ENCODE assay signal across 23 cellular contexts in genomic region chr1:57131701-57132394, GRCh38.
DNase-seq lines count a peak whose midpoint lies in the region; ATAC-seq, FAIRE-seq and TF ChIP-seq lines count a peak whose summit lies in the region.
"Had no signal": no experiment of that assay in that cellular context is flagged by ENCODE, and none has a peak within 500 bp of the region (broad histone marks: within the 10 kb centered on the region; RNA-seq: fewer than 3 reads in every experiment).

No MANE protein-coding gene starts in this region.

- peaks cover 2 to 13% of the 10 kb centered on the region in 2 donors for H3K36me3 Mint-ChIP-seq in CD4-positive, alpha-beta memory T cell
- H3K36me3 Mint-ChIP-seq in HFFc6 (ENCODE audit: low read depth), result no peaks in the 10 kb centered on the region
- H3K36me3 Mint-ChIP-seq: CD8-positive, alpha-beta memory T cell; neural progenitor cell; stimulated activated naive B cell treated with anti-CD40 and anti-IgM and Interleukin-4, amounts not matched to agents 10 μg/mL and 1 μg/mL and 100 μg/mL, for 72 hours; type B pancreatic cell had no signal

- no peak for TF ChIP-seq CTCF in GM12878 (IDR thresholded peaks at IDR 0.05 in 2 of 3, conservative IDR thresholded peaks at IDR 0.05 in 1 of 3; ENCODE audit: control insufficient read depth in 2 of 3, extremely low read depth in 1 of 3, insufficient read depth in 1 of 3, low read depth in 3 of 3, low read length in 3 of 3)
- no peak for TF ChIP-seq CTCF in HFFc6 (IDR thresholded peaks at IDR 0.05)

- no peaks in the 10 kb centered on the region for H4K20me1 ChIP-seq in GM12878 (ENCODE audit: control insufficient read depth, insufficient read depth)

- WGBS in GM12878 (ENCODE audit: insufficient coverage, insufficient replicate concordance, low lambda C conversion rate, missing lambda C conversion rate), result 9% methylated on average over 3 of the region's 3 CpGs
- 56% methylated on average over 3 of the region's 3 CpGs for WGBS in right cardiac atrium

- H3K27me3 Mint-ChIP-seq in CD4-positive, alpha-beta memory T cell, result no peaks in the 10 kb centered on the region
- no peaks in the 10 kb centered on the region for H3K27me3 Mint-ChIP-seq in HFFc6 (ENCODE audit: insufficient read depth)
- H3K27me3 Mint-ChIP-seq: CD8-positive, alpha-beta memory T cell had no signal

- no peak overlapping the region for H3K9ac ChIP-seq in GM12878 (ENCODE audit: control insufficient read depth, insufficient read depth, low read length)
- H3K9ac ChIP-seq: neural progenitor cell had no signal

- POLR2A ChIA-PET in GM12878 (lab: Charles Lee), result no interaction called here
- POLR2A ChIA-PET in CD4-positive, alpha-beta memory T cell (lab: Charles Lee; ENCODE audit: partially characterized antibody), result no interaction called here

- no peak overlapping the region for H3K4me3 ChIP-seq in GM12878
- no peak overlapping the region for H3K4me3 ChIP-seq in right cardiac atrium (ENCODE audit: low read length)
- no peak overlapping the region for H3K4me3 ChIP-seq in CD4-positive, alpha-beta memory T cell (ENCODE audit: low read length in 2 of 2)
- H3K4me3 ChIP-seq: coronary artery, neural progenitor cell, SJSA1 had no signal

- SMC1A ChIA-PET in GM12878 (lab: Charles Lee; ENCODE audit: uncharacterized antibody, unreplicated experiment), result interaction anchor here (1.0 kb wide), 1 partner anchor 9 kb away, joined by 4 read pairs; no protein-coding TSS in a partner anchor

- in situ Hi-C loops in GM12878 (cut with MboI), result no loop called here

- TF ChIP-seq RAD21 in GM12878 (IDR thresholded peaks at IDR 0.05; ENCODE audit: insufficient read depth, low read depth, low read length), result no peak

- no peaks in the 10 kb centered on the region for H3K4me1 Mint-ChIP-seq in CD4-positive, alpha-beta memory T cell
- no peaks in the 10 kb centered on the region for H3K4me1 Mint-ChIP-seq in HFFc6 (ENCODE audit: low read depth)
- H3K4me1 Mint-ChIP-seq: activated CD4-positive, alpha-beta T cell treated with anti-CD3 and anti-CD28 coated beads for 36 hours; CD8-positive, alpha-beta memory T cell; neural progenitor cell; stimulated activated naive B cell treated with anti-CD40 and anti-IgM and Interleukin-4, amounts not matched to agents 10 μg/mL and 1 μg/mL and 100 μg/mL, for 72 hours had no signal

- TF ChIP-seq EP300 in GM12878 (IDR thresholded peaks at IDR 0.05; ENCODE audit: borderline replicate concordance in 1 of 2, control insufficient read depth in 1 of 2, low read depth in 2 of 2, low read length in 2 of 2), result no peak

- H3K27ac ChIP-seq in GM12878 (ENCODE audit: control insufficient read depth, insufficient read depth) (no peak overlapping the region), right cardiac atrium (ENCODE audit: low read length) (peak overlapping the region; percentile 30)
- no peak overlapping the region for H3K27ac ChIP-seq in CD4-positive, alpha-beta memory T cell (ENCODE audit: low read depth, low read length)
- H3K27ac ChIP-seq: coronary artery, neural progenitor cell, SJSA1 had no signal

- BruUV-seq in GM12878 (replicated peaks; lab: Mats Ljungman, UMichigan), result no TSS peak

- H3K36me3 ChIP-seq in GM12878 (ENCODE audit: control insufficient read depth in 2 of 2, insufficient read depth in 2 of 2, low read length in 1 of 2), result no peaks in the 10 kb centered on the region
- no peaks in the 10 kb centered on the region for H3K36me3 ChIP-seq in CD4-positive, alpha-beta memory T cell (ENCODE audit: insufficient read depth, low read length)
- H3K36me3 ChIP-seq: neural progenitor cell, SJSA1 had no signal

- intact Hi-C loops in GM12878 (cut with micrococcal nuclease; ENCODE audit: unreplicated experiment), result no loop called here
- intact Hi-C loops in right cardiac atrium (cut with DNase I), result no loop called here
- intact Hi-C loops in CD4-positive, alpha-beta memory T cell (cut with micrococcal nuclease), result no loop called here

- no peak for FAIRE-seq in GM12878 (lab: Jason Lieb, UNC)
- no peak for FAIRE-seq in GM19239 (lab: Jason Lieb, UNC)
- FAIRE-seq: kidney had no signal

- no peak overlapping the region for H3K4me3 Mint-ChIP-seq in CD4-positive, alpha-beta memory T cell
- no peak overlapping the region for H3K4me3 Mint-ChIP-seq in HFFc6
- H3K4me3 Mint-ChIP-seq: activated CD4-positive, alpha-beta T cell treated with anti-CD3 and anti-CD28 coated beads for 36 hours; CD8-positive, alpha-beta memory T cell; neural progenitor cell; stimulated activated naive B cell treated with anti-CD40 and anti-IgM and Interleukin-4, amounts not matched to agents 10 μg/mL and 1 μg/mL and 100 μg/mL, for 72 hours; type B pancreatic cell had no signal

- DNase-seq in AG08395 (ENCODE audit: low spot score) (peak; percentile 66), HT1080 (ENCODE audit: low read depth) (peak; percentile 40), GM12878 (ENCODE audit: low read depth, low spot score) (no peak), right cardiac atrium (no peak), HFFc6 (no peak), GM19239 (ENCODE audit: insufficient read length, low spot score) (no peak)
- no peak for DNase-seq in CD4-positive, alpha-beta memory T cell
- no peak for DNase-seq in stimulated activated CD4-positive, alpha-beta T cell treated with anti-CD3 and anti-CD28 coated beads, Interleukin-12 subunit alpha, Interleukin-12 subunit beta, amount 100 ng/mL, for 4 hours
- DNase-seq: activated CD4-positive, alpha-beta T cell treated with anti-CD3 and anti-CD28 coated beads for 36 hours; activated effector memory CD4-positive, alpha-beta T cell treated with anti-CD3 and anti-CD28 coated beads, Interleukin-2, amount 50 U/mL, for 16 hours; amygdala; CD8-positive, alpha-beta memory T cell; head of caudate nucleus; kidney; NCI-H187; NCI-H524; stimulated activated CD4-positive, alpha-beta T cell treated with anti-CD3 and anti-CD28 coated beads, Interleukin-15, amount 100 ng/mL, for 24 hours; stimulated activated naive B cell treated with anti-CD40 and anti-IgM and Interleukin-4, amounts not matched to agents 10 μg/mL and 1 μg/mL and 100 μg/mL, for 72 hours; T-helper 9 cell had no signal

- no peaks in the 10 kb centered on the region for H3K79me2 ChIP-seq in GM12878 (ENCODE audit: control insufficient read depth, insufficient read depth, low read length)

- no peak overlapping the region for H3K4me2 ChIP-seq in GM12878 (ENCODE audit: control insufficient read depth, insufficient read depth)
- H3K4me2 ChIP-seq: neural progenitor cell had no signal

- TF ChIP-seq POLR2A in GM12878 (IDR thresholded peaks at IDR 0.05; ENCODE audit: low read depth, low read length), result no peak

- H3K9me3 ChIP-seq in GM12878 (replicated peaks; ENCODE audit: control insufficient read depth, insufficient read depth, low read length) (no peaks in the 10 kb centered on the region), right cardiac atrium (ENCODE audit: control insufficient read depth, low read length) (no peaks in the 10 kb centered on the region)
- no peaks in the 10 kb centered on the region for H3K9me3 ChIP-seq in CD4-positive, alpha-beta memory T cell (ENCODE audit: control insufficient read depth in 1 of 2, low read length in 2 of 2)
- H3K9me3 ChIP-seq: SJSA1 had no signal

- H3K27me3 ChIP-seq in GM12878 (replicated peaks in 1 of 2; ENCODE audit: control insufficient read depth in 2 of 2, insufficient read depth in 2 of 2, low read length in 1 of 2), result peaks cover 0 to 3% of the 10 kb centered on the region in 2 experiments; a peak in 1 of 4 replicates
- no peaks in the 10 kb centered on the region for H3K27me3 ChIP-seq in right cardiac atrium (ENCODE audit: control insufficient read depth, insufficient read depth)
- H3K27me3 ChIP-seq in CD4-positive, alpha-beta memory T cell (ENCODE audit: insufficient read depth, low read length), result no peaks in the 10 kb centered on the region
- H3K27me3 ChIP-seq: neural progenitor cell, SJSA1 had no signal

- H3K9me3 Mint-ChIP-seq in CD4-positive, alpha-beta memory T cell, result no peaks in the 10 kb centered on the region
- H3K9me3 Mint-ChIP-seq in HFFc6, result peaks cover 4% of the 10 kb centered on the region
- H3K9me3 Mint-ChIP-seq: CD8-positive, alpha-beta memory T cell; neural progenitor cell; stimulated activated naive B cell treated with anti-CD40 and anti-IgM and Interleukin-4, amounts not matched to agents 10 μg/mL and 1 μg/mL and 100 μg/mL, for 72 hours; type B pancreatic cell had no signal

- RAD21 ChIA-PET in GM12878 (lab: Charles Lee; ENCODE audit: unreplicated experiment), result no interaction called here

- H2AFZ ChIP-seq in GM12878 (ENCODE audit: control insufficient read depth, low read depth, low read length), result no peak overlapping the region
- H2AFZ ChIP-seq: neural progenitor cell had no signal

- no peaks in the 10 kb centered on the region for H3K4me1 ChIP-seq in GM12878 (ENCODE audit: control insufficient read depth, insufficient read depth, low read length)
- H3K4me1 ChIP-seq in right cardiac atrium (ENCODE audit: control insufficient read depth, insufficient read depth, low read length), result no peaks in the 10 kb centered on the region
- no peaks in the 10 kb centered on the region for H3K4me1 ChIP-seq in CD4-positive, alpha-beta memory T cell (ENCODE audit: insufficient read depth, low read length)
- H3K4me1 ChIP-seq: neural progenitor cell, SJSA1 had no signal

- CTCF ChIA-PET in GM12878 (lab: Yijun Ruan, JAX), result no interaction called here
- CTCF ChIA-PET in CD4-positive, alpha-beta memory T cell (lab: Charles Lee; ENCODE audit: partially characterized antibody), result no interaction called here

- ATAC-seq in GM12878, result peak; percentile 29; the same call in 1 of the 3 replicates
- peak; percentile 79 to 80 for ATAC-seq in right cardiac atrium
- ATAC-seq: activated CD4-positive, alpha-beta T cell treated with anti-CD3 and anti-CD28 coated beads for 36 hours; stimulated activated naive B cell treated with anti-CD40 and anti-IgM and Interleukin-4, amounts not matched to agents 10 μg/mL and 1 μg/mL and 100 μg/mL, for 72 hours had no signal

- no peak overlapping the region for H3K27ac Mint-ChIP-seq in CD4-positive, alpha-beta memory T cell
- H3K27ac Mint-ChIP-seq in HFFc6, result no peak overlapping the region
- H3K27ac Mint-ChIP-seq: activated CD4-positive, alpha-beta T cell treated with anti-CD3 and anti-CD28 coated beads for 36 hours; CD8-positive, alpha-beta memory T cell; neural progenitor cell; stimulated activated naive B cell treated with anti-CD40 and anti-IgM and Interleukin-4, amounts not matched to agents 10 μg/mL and 1 μg/mL and 100 μg/mL, for 72 hours; type B pancreatic cell had no signal

TF ChIP-seq in GM12878, 131 proteins besides CTCF, POLR2A, EP300 and RAD21 (continues in another document):
- TF ChIP-seq ZNF24 (IDR thresholded peaks at IDR 0.05), result no peak
- TF ChIP-seq, protein P1, sequence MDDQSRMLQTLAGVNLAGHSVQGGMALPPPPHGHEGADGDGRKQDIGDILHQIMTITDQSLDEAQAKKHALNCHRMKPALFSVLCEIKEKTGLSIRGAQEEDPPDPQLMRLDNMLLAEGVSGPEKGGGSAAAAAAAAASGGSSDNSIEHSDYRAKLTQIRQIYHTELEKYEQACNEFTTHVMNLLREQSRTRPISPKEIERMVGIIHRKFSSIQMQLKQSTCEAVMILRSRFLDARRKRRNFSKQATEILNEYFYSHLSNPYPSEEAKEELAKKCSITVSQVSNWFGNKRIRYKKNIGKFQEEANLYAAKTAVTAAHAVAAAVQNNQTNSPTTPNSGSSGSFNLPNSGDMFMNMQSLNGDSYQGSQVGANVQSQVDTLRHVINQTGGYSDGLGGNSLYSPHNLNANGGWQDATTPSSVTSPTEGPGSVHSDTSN (IDR thresholded peaks at IDR 0.05; ENCODE audit: insufficient replicate concordance, low read depth, low read length), result no peak

Comparison
In these comparisons a context has a peak if more than half of its experiments do, and no peak if none do; other contexts are left out.
1. DNase-seq: peak in AG08395 (single experiment) and HT1080 (single experiment); none in GM12878 (single experiment), right cardiac atrium (0 of 3), CD4-positive, alpha-beta memory T cell (0 of 5), HFFc6 (single experiment), GM19239 (single experiment) and stimulated activated CD4-positive, alpha-beta T cell treated with anti-CD3 and anti-CD28 coated beads, Interleukin-12 subunit alpha, Interleukin-12 subunit beta, amount 100 ng/mL, for 4 hours (single experiment).